ENCODE assay signal across 8 cellular contexts in the genomic region with DNA sequence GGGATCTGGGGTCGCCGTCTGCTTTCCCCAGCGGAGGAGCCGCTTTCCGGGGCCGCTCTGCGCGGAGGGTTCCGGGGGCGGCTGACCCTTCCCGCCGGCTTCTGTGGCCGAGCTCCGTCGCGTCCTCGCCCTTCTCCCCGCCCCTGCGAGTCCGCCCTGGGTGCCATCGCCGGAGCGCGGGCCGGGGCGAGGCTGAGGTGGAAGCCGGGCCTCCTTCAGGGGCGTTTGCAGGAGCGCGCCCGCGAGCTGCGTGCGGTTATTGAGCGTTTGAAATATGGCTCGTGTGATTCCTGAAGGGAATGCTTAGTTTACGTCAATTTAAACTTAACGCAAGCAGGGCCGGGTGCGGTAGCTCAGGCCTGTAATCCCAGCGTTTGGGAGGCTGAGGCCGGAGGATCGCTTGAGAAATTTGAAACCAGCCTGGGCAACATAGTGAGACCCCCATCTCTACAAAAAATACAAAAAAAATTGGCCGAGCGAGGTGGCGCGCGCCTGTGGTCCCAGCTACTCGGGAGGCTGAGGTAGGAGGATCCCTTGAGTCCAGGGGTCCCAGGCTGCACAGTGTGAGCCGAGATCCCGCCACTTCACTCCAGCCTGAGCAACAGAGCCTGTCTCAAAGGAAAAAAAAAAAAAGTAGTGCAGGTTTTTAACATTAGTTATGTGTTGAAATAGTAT. TPM values are rescaled to one million over a fixed set of nuclear protein-coding genes. Genes with fewer than 3 reads are reported as not detected.
A peak's percentile ranks its signal among the peaks of the same experiment; 100 is the strongest.
DNase-seq lines count a peak whose midpoint lies in the region; ATAC-seq and TF ChIP-seq lines count a peak whose summit lies in the region.

No MANE protein-coding gene starts in this region.

- peaks cover 37% of the 10 kb centered on the region for H3K4me1 ChIP-seq in left ventricle myocardium inferior
- peaks cover 0 to 24% (median 20%) of the 10 kb centered on the region in 4 donors for H3K4me1 ChIP-seq in sigmoid colon

- intact Hi-C loops in left ventricle myocardium inferior (cut with micrococcal nuclease), result no loop called here
- intact Hi-C loops in sigmoid colon (cut with DNase I), result no loop called here

- peak overlapping the region; percentile 84 for H3K4me3 ChIP-seq in AG09309 (ENCODE audit: control insufficient read depth, low read depth, low read length)
- peak overlapping the region; percentile 92 for H3K4me3 ChIP-seq in left ventricle myocardium inferior
- peak overlapping the region; percentile 66 to 97 (median 84) for H3K4me3 ChIP-seq in sigmoid colon

- H3K27ac ChIP-seq in left ventricle myocardium inferior (replicated peaks) (peak overlapping the region; percentile 92), sigmoid colon (peak overlapping the region; percentile 43 to 86 (median 78))

- peaks cover 9% of the 10 kb centered on the region for H3K36me3 Mint-ChIP-seq in activated T-cell treated with anti-CD3 and anti-CD28 coated beads, Interleukin-2, amount 50 U/mL, for 4 hours (ENCODE audit: insufficient read depth)

- WGBS in sigmoid colon, 2 donors, result 8 to 10% methylated on average over 51 of the region's 51 CpGs

- peak overlapping the region; percentile 88 for H3K4me3 Mint-ChIP-seq in activated T-cell treated with anti-CD3 and anti-CD28 coated beads, Interleukin-2, amount 50 U/mL, for 4 hours

- TF ChIP-seq CTCF in AG09309 (IDR thresholded peaks at IDR 0.05; ENCODE audit: control insufficient read depth, insufficient read depth, low read depth, low read length, missing control alignments) (no peak), left ventricle myocardium inferior (IDR thresholded peaks at IDR 0.05; ENCODE audit: borderline replicate concordance) (no peak), sigmoid colon (IDR thresholded peaks at IDR 0.05) (no peak), GM13977 (IDR thresholded peaks at IDR 0.05; ENCODE audit: extremely low read depth, insufficient read depth, missing control alignments) (no peak)

- TF ChIP-seq POLR2A in sigmoid colon (IDR thresholded peaks at IDR 0.05), result no peak

- peaks cover 21% of the 10 kb centered on the region for H3K36me3 ChIP-seq in left ventricle myocardium inferior
- peaks cover 0 to 14% (median 2%) of the 10 kb centered on the region in 4 donors for H3K36me3 ChIP-seq in sigmoid colon

- H3K9me3 ChIP-seq in left ventricle myocardium inferior (replicated peaks) (peaks cover 6% of the 10 kb centered on the region), sigmoid colon (no peaks in the 10 kb centered on the region)

- peak; percentile 19 for ATAC-seq in GM19397 (IDR thresholded peaks at IDR 0.05; ENCODE audit: unreplicated experiment)
- peak; percentile 25 for ATAC-seq in HG03571 (IDR thresholded peaks at IDR 0.05; ENCODE audit: unreplicated experiment)
- peak; percentile 27 to 33 for ATAC-seq in activated T-cell treated with anti-CD3 and anti-CD28 coated beads, Interleukin-2, amount 50 U/mL, for 4 hours

- TF ChIP-seq EP300 in sigmoid colon (IDR thresholded peaks at IDR 0.05), result no peak

- H3K27me3 ChIP-seq in left ventricle myocardium inferior (ENCODE audit: low read depth), result no peaks in the 10 kb centered on the region
- H3K27me3 ChIP-seq in sigmoid colon, result no peaks in the 10 kb centered on the region

- in situ Hi-C loops in GM13977 (cut with MboI; ENCODE audit: low pct_unique_long_range_greater_than_20kb, low sequenced_read_pairs, unreplicated experiment), result no loop called here

- peaks cover 23% of the 10 kb centered on the region for H3K4me1 Mint-ChIP-seq in activated T-cell treated with anti-CD3 and anti-CD28 coated beads, Interleukin-2, amount 50 U/mL, for 4 hours (ENCODE audit: low read depth)

- H3K27me3 Mint-ChIP-seq in activated T-cell treated with anti-CD3 and anti-CD28 coated beads, Interleukin-2, amount 50 U/mL, for 4 hours (ENCODE audit: low read depth), result no peaks in the 10 kb centered on the region

- H3K9me3 Mint-ChIP-seq in activated T-cell treated with anti-CD3 and anti-CD28 coated beads, Interleukin-2, amount 50 U/mL, for 4 hours, result peaks cover 14% of the 10 kb centered on the region

- DNase-seq in AG09309 (ENCODE audit: low read depth), result no peak
- DNase-seq in activated T-cell treated with anti-CD3 and anti-CD28 coated beads, Interleukin-2, amount 50 U/mL, for 4 hours, result no peak
- no peak for DNase-seq in left ventricle myocardium inferior
- no peak for DNase-seq in sigmoid colon
- no peak for DNase-seq in GM13977 (ENCODE audit: low spot score)
- no peak for DNase-seq in NK-92 (lab: John Stamatoyannopoulos, UW; ENCODE audit: unreplicated experiment)

RNA-seq across cellular contexts. Expression of gene PGAM5, which starts 0.7 kb away (rescaled TPM):
- total RNA-seq in activated T-cell treated with anti-CD3 and anti-CD28 coated beads, Interleukin-2, amount 50 U/mL, for 4 hours, result 100 to 1,000 TPM; 128 to 170 (median 147) TPM
- total RNA-seq in left ventricle myocardium inferior (27.3 TPM), sigmoid colon (10 to 100 TPM; 19.7 to 24.6 (median 23.7) TPM)
- polyA plus RNA-seq in sigmoid colon, result 10 to 100 TPM in 2 of 3 donors, 1 to 10 TPM in 1; 9.6 to 37.1 (median 19.9) TPM

RNA-seq across cellular contexts. Expression of gene PXMP2, which starts 23.9 kb away (rescaled TPM):
- total RNA-seq in activated T-cell treated with anti-CD3 and anti-CD28 coated beads, Interleukin-2, amount 50 U/mL, for 4 hours, result 10 to 100 TPM in 1 of 3 donors, 1 to 10 TPM in 2; 5.9 to 11.5 (median 7.0) TPM
- total RNA-seq in left ventricle myocardium inferior, result 42.3 TPM
- total RNA-seq in sigmoid colon, result 10 to 100 TPM; 19.4 to 46.4 (median 42.8) TPM
- 100 to 1,000 TPM in 1 of 3 donors, 10 to 100 TPM in 2; 41.6 to 127 (median 85.9) TPM for polyA plus RNA-seq in sigmoid colon

RNA-seq across cellular contexts. Expression of gene POLE, which starts 24.2 kb away (rescaled TPM):
- total RNA-seq in activated T-cell treated with anti-CD3 and anti-CD28 coated beads, Interleukin-2, amount 50 U/mL, for 4 hours, result 100 to 1,000 TPM in 2 of 3 donors, 10 to 100 TPM in 1; 98.4 to 110 (median 101) TPM
- total RNA-seq in left ventricle myocardium inferior (9.0 TPM), sigmoid colon (10 to 100 TPM; 12.5 to 37.4 (median 34.0) TPM)
- polyA plus RNA-seq in sigmoid colon, result 10 to 100 TPM; 11.1 to 33.5 (median 15.6) TPM

RNA-seq across cellular contexts. Expression of gene ANKLE2, which starts 50.3 kb away (rescaled TPM):
- 100 to 1,000 TPM in 2 of 3 donors, 10 to 100 TPM in 1; 96.7 to 112 (median 111) TPM for total RNA-seq in activated T-cell treated with anti-CD3 and anti-CD28 coated beads, Interleukin-2, amount 50 U/mL, for 4 hours
- total RNA-seq in left ventricle myocardium inferior (21.2 TPM), sigmoid colon (10 to 100 TPM; 32.9 to 58.4 (median 38.3) TPM)
- 10 to 100 TPM in 1 of 3 donors, 1 to 10 TPM in 2; 7.2 to 35.9 (median 8.4) TPM for polyA plus RNA-seq in sigmoid colon
